8 cellular contexts compared by ENCODE assay signal in the genomic region with DNA sequence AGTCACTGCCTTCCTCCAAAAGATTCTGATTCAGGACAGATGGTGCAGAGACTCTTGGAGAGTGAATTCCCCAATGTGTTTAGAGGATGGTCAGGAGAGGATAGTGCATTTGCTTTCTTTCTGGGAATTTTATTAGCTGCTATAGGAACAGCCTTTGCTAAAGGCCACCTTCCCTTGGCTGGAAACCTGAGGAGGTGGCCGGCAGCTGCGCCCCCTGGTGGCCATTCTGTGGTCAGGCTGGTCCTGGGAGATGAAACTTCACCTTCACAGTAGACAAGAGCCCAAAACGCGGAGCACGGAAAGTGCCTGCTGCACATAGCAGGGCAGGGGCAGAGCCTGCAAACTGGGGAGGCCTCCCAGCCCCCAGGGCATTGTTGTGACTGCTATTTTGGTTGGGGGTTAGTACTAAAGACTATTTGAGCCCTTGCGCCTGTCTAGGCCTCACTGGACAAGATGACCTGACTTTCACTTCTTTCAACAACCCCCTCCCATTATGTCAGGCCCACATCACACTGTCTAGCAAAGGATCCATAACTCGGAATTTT.
DNase-seq lines count a peak whose midpoint lies in the region; ATAC-seq and TF ChIP-seq lines count a peak whose summit lies in the region.

No MANE protein-coding gene starts in this region.

- no peak overlapping the region for H3K4me3 Mint-ChIP-seq in nephron

- DNase-seq in DMS 273 (lab: John Stamatoyannopoulos, UW; ENCODE audit: unreplicated experiment): peak; percentile 75
- DNase-seq in activated T-cell treated with anti-CD3 and anti-CD28 coated beads, Interleukin-2, amount 50 U/mL, for 1 hour: peak; percentile 72
- DNase-seq in fibroblast of gingiva (ENCODE audit: low read depth): peak; percentile 30
- peak; percentile 50 for DNase-seq in stimulated activated naive CD4-positive, alpha-beta T cell treated with Interleukin-2 at 50 U/mL for 16 hours (lab: John Stamatoyannopoulos, UW)

- POLR2A ChIA-PET in HEK293 (lab: Yijun Ruan, JAX): no interaction called here

- H3K27ac ChIP-seq in HEK293 (ENCODE audit: extremely low read depth, low read depth, low read length): no peak overlapping the region
- no peak overlapping the region for H3K27ac ChIP-seq in OCI-LY1 (ENCODE audit: low read depth, low read length, poor library complexity, severe bottlenecking)

- H3K4me1 Mint-ChIP-seq in nephron: no peaks in the 10 kb centered on the region

- H3K4me1 ChIP-seq in HEK293 (ENCODE audit: control insufficient read depth, insufficient read depth, low read length) (no peaks in the 10 kb centered on the region), OCI-LY1 (ENCODE audit: insufficient read depth, low read length, severe bottlenecking) (no peaks in the 10 kb centered on the region)

- H3K4me3 ChIP-seq in HEK293 (ENCODE audit: low read depth, low read length) (no peak overlapping the region), OCI-LY1 (ENCODE audit: low read depth, low read length, poor library complexity, severe bottlenecking) (no peak overlapping the region)

- no peaks in the 10 kb centered on the region for H3K9me2 ChIP-seq in OCI-LY1 (ENCODE audit: low read depth, low read length)

- no peaks in the 10 kb centered on the region for H3K27me3 Mint-ChIP-seq in nephron (ENCODE audit: low read depth)

- H3K9me3 ChIP-seq in HEK293 (ENCODE audit: control insufficient read depth, insufficient read depth, low read depth, low read length) (no peaks in the 10 kb centered on the region), OCI-LY1 (ENCODE audit: low read length) (no peaks in the 10 kb centered on the region)

- ATAC-seq in HG03457 (IDR thresholded peaks at IDR 0.05; ENCODE audit: unreplicated experiment): no peak

- H3K27ac Mint-ChIP-seq in nephron: no peak overlapping the region

- peak; percentile 60; the same call in 1 of the 2 replicates for TF ChIP-seq CTCF in HEK293 (tag by site-specific recombination; IDR thresholded peaks at IDR 0.05)
- peak; percentile 93 for TF ChIP-seq CTCF in OCI-LY1 (IDR thresholded peaks at IDR 0.05; ENCODE audit: low read length)
- TF ChIP-seq CTCF in nephron (IDR thresholded peaks at IDR 0.05; ENCODE audit: unreplicated experiment in 3 of 3): peak; percentile 86 to 93 (median 91)

- peaks cover 25% of the 10 kb centered on the region for H3K36me3 Mint-ChIP-seq in nephron (ENCODE audit: low read depth)

- H3K36me3 ChIP-seq in HEK293 (ENCODE audit: control insufficient read depth in 2 of 2, insufficient read depth in 1 of 2, low read length in 2 of 2): peaks cover 7 to 41% of the 10 kb centered on the region in 2 experiments; a peak in 2 of 3 replicates
- peaks cover 19% of the 10 kb centered on the region for H3K36me3 ChIP-seq in OCI-LY1 (ENCODE audit: insufficient read depth, low read length)

- H3K27me3 ChIP-seq in OCI-LY1 (ENCODE audit: insufficient read depth, low read length): no peaks in the 10 kb centered on the region

- no peaks in the 10 kb centered on the region for H3K79me2 ChIP-seq in OCI-LY1 (ENCODE audit: insufficient read depth, low read length)

- no peaks in the 10 kb centered on the region for H3F3A ChIP-seq in OCI-LY1 (ENCODE audit: insufficient read depth, low read length)

- CTCF ChIA-PET in HEK293 (lab: Yijun Ruan, JAX): interaction anchor here (0.6 to 2.1 kb wide), 24 partner anchors 9 to 1704 kb away, joined by 3 to 13 read pairs (median 3); no protein-coding TSS in a partner anchor

- no peak overlapping the region for H2AFZ ChIP-seq in OCI-LY1 (ENCODE audit: low read length)

- H3K9ac ChIP-seq in OCI-LY1 (ENCODE audit: low read length): no peak overlapping the region

- H3K9me3 Mint-ChIP-seq in nephron: no peaks in the 10 kb centered on the region

- H3K4me2 ChIP-seq in OCI-LY1 (ENCODE audit: low read length): no peak overlapping the region

- H4K20me1 ChIP-seq in OCI-LY1 (ENCODE audit: insufficient read depth, low read length): no peaks in the 10 kb centered on the region

TF ChIP-seq in HEK293, 187 proteins besides CTCF, POLR2A, EP300 and RAD21:
- TF ChIP-seq ZNF654 (tag by site-specific recombination; IDR thresholded peaks at IDR 0.05; ENCODE audit: low read depth): peak; percentile 17; the same call in 1 of the 2 replicates
- TF ChIP-seq, protein P1, sequence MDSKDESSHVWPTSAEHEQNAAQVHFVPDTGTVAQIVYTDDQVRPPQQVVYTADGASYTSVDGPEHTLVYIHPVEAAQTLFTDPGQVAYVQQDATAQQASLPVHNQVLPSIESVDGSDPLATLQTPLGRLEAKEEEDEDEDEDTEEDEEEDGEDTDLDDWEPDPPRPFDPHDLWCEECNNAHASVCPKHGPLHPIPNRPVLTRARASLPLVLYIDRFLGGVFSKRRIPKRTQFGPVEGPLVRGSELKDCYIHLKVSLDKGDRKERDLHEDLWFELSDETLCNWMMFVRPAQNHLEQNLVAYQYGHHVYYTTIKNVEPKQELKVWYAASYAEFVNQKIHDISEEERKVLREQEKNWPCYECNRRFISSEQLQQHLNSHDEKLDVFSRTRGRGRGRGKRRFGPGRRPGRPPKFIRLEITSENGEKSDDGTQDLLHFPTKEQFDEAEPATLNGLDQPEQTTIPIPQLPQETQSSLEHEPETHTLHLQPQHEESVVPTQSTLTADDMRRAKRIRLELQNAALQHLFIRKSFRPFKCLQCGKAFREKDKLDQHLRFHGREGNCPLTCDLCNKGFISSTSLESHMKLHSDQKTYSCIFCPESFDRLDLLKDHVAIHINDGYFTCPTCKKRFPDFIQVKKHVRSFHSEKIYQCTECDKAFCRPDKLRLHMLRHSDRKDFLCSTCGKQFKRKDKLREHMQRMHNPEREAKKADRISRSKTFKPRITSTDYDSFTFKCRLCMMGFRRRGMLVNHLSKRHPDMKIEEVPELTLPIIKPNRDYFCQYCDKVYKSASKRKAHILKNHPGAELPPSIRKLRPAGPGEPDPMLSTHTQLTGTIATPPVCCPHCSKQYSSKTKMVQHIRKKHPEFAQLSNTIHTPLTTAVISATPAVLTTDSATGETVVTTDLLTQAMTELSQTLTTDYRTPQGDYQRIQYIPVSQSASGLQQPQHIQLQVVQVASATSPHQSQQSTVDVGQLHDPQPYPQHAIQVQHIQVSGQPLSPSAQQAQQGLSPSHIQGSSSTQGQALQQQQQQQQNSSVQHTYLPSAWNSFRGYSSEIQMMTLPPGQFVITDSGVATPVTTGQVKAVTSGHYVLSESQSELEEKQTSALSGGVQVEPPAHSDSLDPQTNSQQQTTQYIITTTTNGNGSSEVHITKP (tag by site-specific recombination; IDR thresholded peaks at IDR 0.05): no peak
- peak; percentile 59 for TF ChIP-seq PRDM1 (tag by site-specific recombination; IDR thresholded peaks at IDR 0.05)
- peak; percentile 66 for TF ChIP-seq ZNF600 (tag by site-specific recombination; IDR thresholded peaks at IDR 0.05)
- no peak for TF ChIP-seq ZNF24 (tag by site-specific recombination; IDR thresholded peaks at IDR 0.05)
